ENCODE assay signal across 1 cellular context in genomic region chr18:48149020-48149685, GRCh38.
TF ChIP-seq lines count a peak whose summit lies in the region.

No MANE protein-coding gene starts in this region.

TF ChIP-seq in H1, 55 proteins besides CTCF, POLR2A, EP300 and RAD21 (continued from another document):
- TF ChIP-seq GTF2F1 (IDR thresholded peaks at IDR 0.05; ENCODE audit: borderline replicate concordance, low read depth, low read length) = no peak
- TF ChIP-seq, protein P1, sequence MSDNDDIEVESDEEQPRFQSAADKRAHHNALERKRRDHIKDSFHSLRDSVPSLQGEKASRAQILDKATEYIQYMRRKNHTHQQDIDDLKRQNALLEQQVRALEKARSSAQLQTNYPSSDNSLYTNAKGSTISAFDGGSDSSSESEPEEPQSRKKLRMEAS (IDR thresholded peaks at IDR 0.05) = no peak
- no peak for TF ChIP-seq NANOG (IDR thresholded peaks at IDR 0.05; ENCODE audit: insufficient read depth, low read depth, low read length, poor library complexity, severe bottlenecking)
- no peak for TF ChIP-seq TAF1 (IDR thresholded peaks at IDR 0.05; ENCODE audit: low read depth, low read length)
- no peak for TF ChIP-seq GABPA (IDR thresholded peaks at IDR 0.05; ENCODE audit: borderline replicate concordance, insufficient read depth, low read length)
- no peak for TF ChIP-seq POU5F1 (IDR thresholded peaks at IDR 0.05; ENCODE audit: low read depth, low read length)
